In the genomic region with DNA sequence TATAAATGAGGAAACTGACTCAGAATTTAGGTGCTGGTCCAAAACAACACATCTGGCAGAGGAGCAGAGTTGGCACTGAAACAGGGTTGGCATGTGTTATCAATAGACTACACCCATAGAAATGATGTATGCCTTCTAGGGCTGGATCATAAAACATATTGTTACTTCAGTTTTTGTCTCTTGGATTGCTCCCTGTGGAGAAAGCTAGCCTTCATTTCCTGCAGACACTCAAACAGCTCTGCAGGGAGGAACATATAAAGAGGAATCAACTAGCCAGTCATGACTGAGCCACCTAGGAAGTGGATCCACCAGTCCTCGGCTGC, we compare ENCODE assay signal across 8 cellular contexts. TPM values are rescaled to one million over a fixed set of nuclear protein-coding genes. Genes with fewer than 3 reads are reported as not detected.
DNase-seq lines count a peak whose midpoint lies in the region; ATAC-seq and TF ChIP-seq lines count a peak whose summit lies in the region.

No MANE protein-coding gene starts in this region.

- H3K27me3 Mint-ChIP-seq in T-helper 2 cell treated with Interferon-gamma antibody and Interleukin-4, amounts not matched to agents 5 μg/mL and 100 μg/mL, for 36 hours (ENCODE audit: low read depth), result peaks cover 4% of the 10 kb centered on the region
- peaks cover 37% of the 10 kb centered on the region for H3K27me3 Mint-ChIP-seq in neural crest cell (ENCODE audit: low read depth)

- peak overlapping the region; percentile 98 for H3K4me3 ChIP-seq in ectodermal cell (ENCODE audit: insufficient read depth, low read depth, low read length)

- peaks cover 35% of the 10 kb centered on the region for H3K27me3 ChIP-seq in ectodermal cell (ENCODE audit: control insufficient read depth, insufficient read depth, low read length, poor library complexity, severe bottlenecking)

- H3K27ac Mint-ChIP-seq in T-helper 2 cell treated with Interferon-gamma antibody and Interleukin-4, amounts not matched to agents 5 μg/mL and 100 μg/mL, for 36 hours, result peak overlapping the region; percentile 92
- H3K27ac Mint-ChIP-seq in neural crest cell (ENCODE audit: unreplicated experiment), result no peak overlapping the region

- no peak overlapping the region for H3K27ac ChIP-seq in ectodermal cell (ENCODE audit: insufficient read depth, low read depth, low read length, poor library complexity, severe bottlenecking)

- H3K4me1 ChIP-seq in ectodermal cell (ENCODE audit: control insufficient read depth, insufficient read depth, low read length), result peaks cover 8% of the 10 kb centered on the region

- H3K4me1 Mint-ChIP-seq in T-helper 2 cell treated with Interferon-gamma antibody and Interleukin-4, amounts not matched to agents 5 μg/mL and 100 μg/mL, for 36 hours (ENCODE audit: low read depth), result peaks cover 32% of the 10 kb centered on the region
- H3K4me1 Mint-ChIP-seq in neural crest cell, result peaks cover 28% of the 10 kb centered on the region

- H3K4me3 Mint-ChIP-seq in T-helper 2 cell treated with Interferon-gamma antibody and Interleukin-4, amounts not matched to agents 5 μg/mL and 100 μg/mL, for 36 hours, result peak overlapping the region; percentile 94
- H3K4me3 Mint-ChIP-seq in neural crest cell, result peak overlapping the region; percentile 97

- 93 to 95% methylated on average over 1 of the region's 1 CpG for WGBS in ectodermal cell, 2 experiments

- H3K9me3 ChIP-seq in ectodermal cell (ENCODE audit: control insufficient read depth, low read length), result no peaks in the 10 kb centered on the region

- TF ChIP-seq CTCF in neural crest cell (conservative IDR thresholded peaks at IDR 0.05), result no peak

- H3K9me3 Mint-ChIP-seq in T-helper 2 cell treated with Interferon-gamma antibody and Interleukin-4, amounts not matched to agents 5 μg/mL and 100 μg/mL, for 36 hours, result no peaks in the 10 kb centered on the region
- H3K9me3 Mint-ChIP-seq in neural crest cell, result peaks cover 2% of the 10 kb centered on the region

- peaks cover 23% of the 10 kb centered on the region for H3K36me3 Mint-ChIP-seq in T-helper 2 cell treated with Interferon-gamma antibody and Interleukin-4, amounts not matched to agents 5 μg/mL and 100 μg/mL, for 36 hours (ENCODE audit: low read depth)
- peaks cover 12% of the 10 kb centered on the region for H3K36me3 Mint-ChIP-seq in neural crest cell (ENCODE audit: low read depth)

- H3K36me3 ChIP-seq in ectodermal cell (ENCODE audit: control insufficient read depth, insufficient read depth, low read length), result peaks cover 13% of the 10 kb centered on the region

- no peak for DNase-seq in T-helper 2 cell treated with Interferon-gamma antibody and Interleukin-4, amounts not matched to agents 5 μg/mL and 100 μg/mL, for 36 hours (ENCODE audit: low spot score)
- no peak for DNase-seq in T-helper 2 cell
- DNase-seq in NCI-H748 treated with DMSO at 0.1 percent for 48 hours (lab: John Stamatoyannopoulos, UW), result peak; percentile 4
- DNase-seq in neural crest cell (ENCODE audit: low read depth, low spot score), result no peak
- no peak for DNase-seq in SIG-M5 treated with dmso at 0.1 percent for 504 hours (lab: John Stamatoyannopoulos, UW; ENCODE audit: unreplicated experiment)
- DNase-seq in NCI-H2107 (lab: John Stamatoyannopoulos, UW), result no peak

- no peak for ATAC-seq in GM18517 (IDR thresholded peaks at IDR 0.05; ENCODE audit: unreplicated experiment)

RNA-seq across cellular contexts. Expression of a gene that starts 0.5 kb away (rescaled TPM):
- polyA plus RNA-seq in ectodermal cell (2013, experiment 1 of 4), result 155 TPM
- polyA plus RNA-seq in ectodermal cell (2013, experiment 2 of 4), result 150 TPM
- 125 TPM for polyA plus RNA-seq in ectodermal cell (2013, experiment 3 of 4)
- polyA plus RNA-seq in ectodermal cell (2013, experiment 4 of 4), result 141 TPM
- total RNA-seq in neural crest cell, result 107 TPM in 2 replicates
